In the genomic region with DNA sequence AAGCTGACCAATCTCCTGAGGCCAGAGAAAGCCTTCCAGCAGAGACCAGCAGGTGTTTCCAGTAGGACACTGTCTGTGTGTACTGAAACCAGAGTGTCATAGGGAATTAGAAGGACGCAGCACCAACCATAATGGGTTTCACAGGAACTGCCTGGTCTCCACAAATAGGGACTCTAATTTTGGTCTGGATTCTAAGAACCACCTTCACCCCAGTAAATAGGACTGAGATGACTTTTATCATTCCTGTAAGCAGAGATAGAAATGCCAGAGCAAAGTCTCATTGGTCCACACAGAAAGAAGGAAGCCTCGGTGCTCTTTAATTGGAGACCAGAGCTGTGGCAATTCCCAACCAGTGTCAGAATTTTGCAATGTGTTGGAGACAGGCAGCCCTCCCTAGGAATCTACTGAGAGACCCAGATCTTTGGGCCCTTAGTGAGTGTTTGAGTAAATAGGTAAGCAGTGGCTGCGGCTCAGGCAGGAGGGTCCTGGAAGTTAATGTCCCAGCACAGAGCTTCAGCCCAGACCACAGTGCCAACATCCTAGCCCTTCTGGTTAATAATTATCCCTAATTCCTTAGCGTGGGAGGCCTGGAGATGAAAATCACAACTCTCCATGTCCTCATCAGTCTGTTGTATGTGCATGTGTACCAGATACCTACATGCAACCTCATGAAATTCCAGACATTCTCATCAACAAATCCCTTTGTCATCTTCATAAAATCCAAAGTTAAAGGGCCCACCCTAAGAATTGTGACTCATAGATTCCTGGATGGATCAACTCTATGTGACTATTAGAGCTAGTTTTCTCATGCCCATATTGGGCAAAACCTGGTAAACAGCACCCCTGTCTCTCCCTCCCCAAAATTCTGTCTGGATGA, we compare ENCODE assay signal across 2 cellular contexts.
A peak's percentile ranks its signal among the peaks of the same experiment; 100 is the strongest.
TF ChIP-seq lines count a peak whose summit lies in the region.

No MANE protein-coding gene starts in this region.

TF ChIP-seq in IMR-90, 13 proteins besides CTCF, POLR2A, EP300 and RAD21:
- TF ChIP-seq FOS (IDR thresholded peaks at IDR 0.05; ENCODE audit: low read depth, low read length) (peak; percentile 62; the same call in 1 of the 2 replicates), NFE2L2 (IDR thresholded peaks at IDR 0.05; ENCODE audit: low read depth, low read length) (no peak), SMC3 (IDR thresholded peaks at IDR 0.05; ENCODE audit: low read depth, low read length) (no peak), CEBPB (IDR thresholded peaks at IDR 0.05; ENCODE audit: low read depth, low read length) (0 out of 2 replicates have a peak, but pooled peaks have one; percentile 11), MAZ (IDR thresholded peaks at IDR 0.05; ENCODE audit: borderline replicate concordance, low read depth, low read length) (no peak), MAFK (IDR thresholded peaks at IDR 0.05; ENCODE audit: low read depth, low read length) (peak; percentile 44; the same call in 1 of the 2 replicates), CHD1 (IDR thresholded peaks at IDR 0.05; ENCODE audit: low read depth, low read length) (no peak), RCOR1 (IDR thresholded peaks at IDR 0.05; ENCODE audit: insufficient replicate concordance, low read length) (no peak)
TF ChIP-seq in IMR-90: peak in this region for 3.

TF ChIP-seq in HepG2, 621 proteins besides CTCF, POLR2A, EP300 and RAD21 (continues in another document):
- no peak for TF ChIP-seq RARA (CRISPR knock-in tag; IDR thresholded peaks at IDR 0.05)
- TF ChIP-seq HOXA3 (CRISPR knock-in tag; IDR thresholded peaks at IDR 0.05) = peak; percentile 32; the same call in 1 of the 2 replicates
- TF ChIP-seq SOX13 (IDR thresholded peaks at IDR 0.05) = no peak
- TF ChIP-seq SOX13 (CRISPR knock-in tag; conservative IDR thresholded peaks at IDR 0.05 in 1 of 2, IDR thresholded peaks at IDR 0.05 in 1 of 2) = peak in 1 of 2 experiments; percentile 4; a peak in 1 of 4 replicates
- no peak for TF ChIP-seq NCOR1 (IDR thresholded peaks at IDR 0.05; ENCODE audit: borderline replicate concordance, low read length)
- peak; percentile 54; the same call in 1 of the 2 replicates for TF ChIP-seq HOXA5 (CRISPR knock-in tag; IDR thresholded peaks at IDR 0.05)
- TF ChIP-seq GATAD2A (CRISPR knock-in tag; IDR thresholded peaks at IDR 0.05) = peak; percentile 37; the same call in 1 of the 2 replicates
- TF ChIP-seq ZFY (CRISPR knock-in tag; IDR thresholded peaks at IDR 0.05) = 0 out of 2 replicates have a peak, but pooled peaks have one; percentile 15
- TF ChIP-seq SATB2 (CRISPR knock-in tag; IDR thresholded peaks at IDR 0.05) = no peak
- no peak for TF ChIP-seq ZNF761 (CRISPR knock-in tag; conservative IDR thresholded peaks at IDR 0.05)
- TF ChIP-seq HNRNPUL1 (IDR thresholded peaks at IDR 0.05; ENCODE audit: low read depth, low read length) = 0 out of 2 replicates have a peak, but pooled peaks have one; percentile 26
- no peak for TF ChIP-seq TEAD2 (CRISPR knock-in tag; IDR thresholded peaks at IDR 0.05)
- TF ChIP-seq SAP130 (CRISPR knock-in tag; IDR thresholded peaks at IDR 0.05; ENCODE audit: low read depth) = peak; percentile 23; the same call in 1 of the 2 replicates
- TF ChIP-seq, protein P1, sequence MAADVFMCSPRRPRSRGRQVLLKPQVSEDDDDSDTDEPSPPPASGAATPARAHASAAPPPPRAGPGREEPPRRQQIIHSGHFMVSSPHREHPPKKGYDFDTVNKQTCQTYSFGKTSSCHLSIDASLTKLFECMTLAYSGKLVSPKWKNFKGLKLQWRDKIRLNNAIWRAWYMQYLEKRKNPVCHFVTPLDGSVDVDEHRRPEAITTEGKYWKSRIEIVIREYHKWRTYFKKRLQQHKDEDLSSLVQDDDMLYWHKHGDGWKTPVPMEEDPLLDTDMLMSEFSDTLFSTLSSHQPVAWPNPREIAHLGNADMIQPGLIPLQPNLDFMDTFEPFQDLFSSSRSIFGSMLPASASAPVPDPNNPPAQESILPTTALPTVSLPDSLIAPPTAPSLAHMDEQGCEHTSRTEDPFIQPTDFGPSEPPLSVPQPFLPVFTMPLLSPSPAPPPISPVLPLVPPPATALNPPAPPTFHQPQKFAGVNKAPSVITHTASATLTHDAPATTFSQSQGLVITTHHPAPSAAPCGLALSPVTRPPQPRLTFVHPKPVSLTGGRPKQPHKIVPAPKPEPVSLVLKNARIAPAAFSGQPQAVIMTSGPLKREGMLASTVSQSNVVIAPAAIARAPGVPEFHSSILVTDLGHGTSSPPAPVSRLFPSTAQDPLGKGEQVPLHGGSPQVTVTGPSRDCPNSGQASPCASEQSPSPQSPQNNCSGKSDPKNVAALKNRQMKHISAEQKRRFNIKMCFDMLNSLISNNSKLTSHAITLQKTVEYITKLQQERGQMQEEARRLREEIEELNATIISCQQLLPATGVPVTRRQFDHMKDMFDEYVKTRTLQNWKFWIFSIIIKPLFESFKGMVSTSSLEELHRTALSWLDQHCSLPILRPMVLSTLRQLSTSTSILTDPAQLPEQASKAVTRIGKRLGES (CRISPR knock-in tag; IDR thresholded peaks at IDR 0.05; ENCODE audit: borderline replicate concordance) = no peak
- 0 out of 2 replicates have a peak, but pooled peaks have one; percentile 20 for TF ChIP-seq ZNF143 (CRISPR knock-in tag; IDR thresholded peaks at IDR 0.05)
- 0 out of 2 replicates have a peak, but pooled peaks have one; percentile 28 for TF ChIP-seq ZNF232 (CRISPR knock-in tag; IDR thresholded peaks at IDR 0.05; ENCODE audit: borderline replicate concordance)
- peak; percentile 40; the same call in 1 of the 2 replicates for TF ChIP-seq MED1 (CRISPR knock-in tag; IDR thresholded peaks at IDR 0.05)
- peak; percentile 68; the same call in 1 of the 2 replicates for TF ChIP-seq SRF (IDR thresholded peaks at IDR 0.05; ENCODE audit: low read depth, low read length)
- no peak for TF ChIP-seq TGIF2 (CRISPR knock-in tag; IDR thresholded peaks at IDR 0.05)
- no peak for TF ChIP-seq GZF1 (CRISPR knock-in tag; IDR thresholded peaks at IDR 0.05)
- TF ChIP-seq, protein P2, sequence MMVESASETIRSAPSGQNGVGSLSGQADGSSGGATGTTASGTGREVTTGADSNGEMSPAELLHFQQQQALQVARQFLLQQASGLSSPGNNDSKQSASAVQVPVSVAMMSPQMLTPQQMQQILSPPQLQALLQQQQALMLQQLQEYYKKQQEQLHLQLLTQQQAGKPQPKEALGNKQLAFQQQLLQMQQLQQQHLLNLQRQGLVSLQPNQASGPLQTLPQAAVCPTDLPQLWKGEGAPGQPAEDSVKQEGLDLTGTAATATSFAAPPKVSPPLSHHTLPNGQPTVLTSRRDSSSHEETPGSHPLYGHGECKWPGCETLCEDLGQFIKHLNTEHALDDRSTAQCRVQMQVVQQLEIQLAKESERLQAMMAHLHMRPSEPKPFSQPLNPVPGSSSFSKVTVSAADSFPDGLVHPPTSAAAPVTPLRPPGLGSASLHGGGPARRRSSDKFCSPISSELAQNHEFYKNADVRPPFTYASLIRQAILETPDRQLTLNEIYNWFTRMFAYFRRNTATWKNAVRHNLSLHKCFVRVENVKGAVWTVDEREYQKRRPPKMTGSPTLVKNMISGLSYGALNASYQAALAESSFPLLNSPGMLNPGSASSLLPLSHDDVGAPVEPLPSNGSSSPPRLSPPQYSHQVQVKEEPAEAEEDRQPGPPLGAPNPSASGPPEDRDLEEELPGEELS (CRISPR knock-in tag; IDR thresholded peaks at IDR 0.05) = peak; percentile 64
- TF ChIP-seq, protein P3, sequence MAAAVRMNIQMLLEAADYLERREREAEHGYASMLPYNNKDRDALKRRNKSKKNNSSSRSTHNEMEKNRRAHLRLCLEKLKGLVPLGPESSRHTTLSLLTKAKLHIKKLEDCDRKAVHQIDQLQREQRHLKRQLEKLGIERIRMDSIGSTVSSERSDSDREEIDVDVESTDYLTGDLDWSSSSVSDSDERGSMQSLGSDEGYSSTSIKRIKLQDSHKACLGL (CRISPR knock-in tag; IDR thresholded peaks at IDR 0.05) = no peak
- no peak for TF ChIP-seq DNMT3B (CRISPR knock-in tag; conservative IDR thresholded peaks at IDR 0.05)
- TF ChIP-seq HNF4A (CRISPR knock-in tag; IDR thresholded peaks at IDR 0.05) = peak; percentile 25
- no peak for TF ChIP-seq CHCHD3 (CRISPR knock-in tag; IDR thresholded peaks at IDR 0.05)
- TF ChIP-seq, protein P4, sequence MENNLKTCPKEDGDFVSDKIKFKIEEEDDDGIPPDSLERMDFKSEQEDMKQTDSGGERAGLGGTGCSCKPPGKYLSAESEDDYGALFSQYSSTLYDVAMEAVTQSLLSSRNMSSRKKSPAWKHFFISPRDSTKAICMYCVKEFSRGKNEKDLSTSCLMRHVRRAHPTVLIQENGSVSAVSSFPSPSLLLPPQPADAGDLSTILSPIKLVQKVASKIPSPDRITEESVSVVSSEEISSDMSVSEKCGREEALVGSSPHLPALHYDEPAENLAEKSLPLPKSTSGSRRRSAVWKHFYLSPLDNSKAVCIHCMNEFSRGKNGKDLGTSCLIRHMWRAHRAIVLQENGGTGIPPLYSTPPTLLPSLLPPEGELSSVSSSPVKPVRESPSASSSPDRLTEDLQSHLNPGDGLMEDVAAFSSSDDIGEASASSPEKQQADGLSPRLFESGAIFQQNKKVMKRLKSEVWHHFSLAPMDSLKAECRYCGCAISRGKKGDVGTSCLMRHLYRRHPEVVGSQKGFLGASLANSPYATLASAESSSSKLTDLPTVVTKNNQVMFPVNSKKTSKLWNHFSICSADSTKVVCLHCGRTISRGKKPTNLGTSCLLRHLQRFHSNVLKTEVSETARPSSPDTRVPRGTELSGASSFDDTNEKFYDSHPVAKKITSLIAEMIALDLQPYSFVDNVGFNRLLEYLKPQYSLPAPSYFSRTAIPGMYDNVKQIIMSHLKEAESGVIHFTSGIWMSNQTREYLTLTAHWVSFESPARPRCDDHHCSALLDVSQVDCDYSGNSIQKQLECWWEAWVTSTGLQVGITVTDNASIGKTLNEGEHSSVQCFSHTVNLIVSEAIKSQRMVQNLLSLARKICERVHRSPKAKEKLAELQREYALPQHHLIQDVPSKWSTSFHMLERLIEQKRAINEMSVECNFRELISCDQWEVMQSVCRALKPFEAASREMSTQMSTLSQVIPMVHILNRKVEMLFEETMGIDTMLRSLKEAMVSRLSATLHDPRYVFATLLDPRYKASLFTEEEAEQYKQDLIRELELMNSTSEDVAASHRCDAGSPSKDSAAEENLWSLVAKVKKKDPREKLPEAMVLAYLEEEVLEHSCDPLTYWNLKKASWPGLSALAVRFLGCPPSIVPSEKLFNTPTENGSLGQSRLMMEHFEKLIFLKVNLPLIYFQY (CRISPR knock-in tag; IDR thresholded peaks at IDR 0.05; ENCODE audit: borderline replicate concordance) = peak; percentile 43; the same call in 1 of the 2 replicates
- peak; percentile 30; the same call in 1 of the 2 replicates for TF ChIP-seq MAFF (IDR thresholded peaks at IDR 0.05; ENCODE audit: low read depth, low read length)
- TF ChIP-seq SOX5 (CRISPR knock-in tag; IDR thresholded peaks at IDR 0.05; ENCODE audit: borderline replicate concordance) = peak; percentile 39; the same call in 1 of the 2 replicates
- 0 out of 2 replicates have a peak, but pooled peaks have one; percentile 11 for TF ChIP-seq RXRB (CRISPR knock-in tag; IDR thresholded peaks at IDR 0.05; ENCODE audit: borderline replicate concordance)
- TF ChIP-seq ZNF235 (CRISPR knock-in tag; IDR thresholded peaks at IDR 0.05; ENCODE audit: borderline replicate concordance) = no peak
- 0 out of 2 replicates have a peak, but pooled peaks have one; percentile 26 for TF ChIP-seq HMG20B (CRISPR knock-in tag; conservative IDR thresholded peaks at IDR 0.05)
- TF ChIP-seq NFIC (IDR thresholded peaks at IDR 0.05; ENCODE audit: low read length) = no peak
- TF ChIP-seq, protein P5, sequence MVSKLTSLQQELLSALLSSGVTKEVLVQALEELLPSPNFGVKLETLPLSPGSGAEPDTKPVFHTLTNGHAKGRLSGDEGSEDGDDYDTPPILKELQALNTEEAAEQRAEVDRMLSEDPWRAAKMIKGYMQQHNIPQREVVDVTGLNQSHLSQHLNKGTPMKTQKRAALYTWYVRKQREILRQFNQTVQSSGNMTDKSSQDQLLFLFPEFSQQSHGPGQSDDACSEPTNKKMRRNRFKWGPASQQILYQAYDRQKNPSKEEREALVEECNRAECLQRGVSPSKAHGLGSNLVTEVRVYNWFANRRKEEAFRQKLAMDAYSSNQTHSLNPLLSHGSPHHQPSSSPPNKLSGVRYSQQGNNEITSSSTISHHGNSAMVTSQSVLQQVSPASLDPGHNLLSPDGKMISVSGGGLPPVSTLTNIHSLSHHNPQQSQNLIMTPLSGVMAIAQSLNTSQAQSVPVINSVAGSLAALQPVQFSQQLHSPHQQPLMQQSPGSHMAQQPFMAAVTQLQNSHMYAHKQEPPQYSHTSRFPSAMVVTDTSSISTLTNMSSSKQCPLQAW (CRISPR knock-in tag; IDR thresholded peaks at IDR 0.05) = peak; percentile 80
- no peak for TF ChIP-seq ZNF629 (CRISPR knock-in tag; conservative IDR thresholded peaks at IDR 0.05)
- TF ChIP-seq, protein P6, sequence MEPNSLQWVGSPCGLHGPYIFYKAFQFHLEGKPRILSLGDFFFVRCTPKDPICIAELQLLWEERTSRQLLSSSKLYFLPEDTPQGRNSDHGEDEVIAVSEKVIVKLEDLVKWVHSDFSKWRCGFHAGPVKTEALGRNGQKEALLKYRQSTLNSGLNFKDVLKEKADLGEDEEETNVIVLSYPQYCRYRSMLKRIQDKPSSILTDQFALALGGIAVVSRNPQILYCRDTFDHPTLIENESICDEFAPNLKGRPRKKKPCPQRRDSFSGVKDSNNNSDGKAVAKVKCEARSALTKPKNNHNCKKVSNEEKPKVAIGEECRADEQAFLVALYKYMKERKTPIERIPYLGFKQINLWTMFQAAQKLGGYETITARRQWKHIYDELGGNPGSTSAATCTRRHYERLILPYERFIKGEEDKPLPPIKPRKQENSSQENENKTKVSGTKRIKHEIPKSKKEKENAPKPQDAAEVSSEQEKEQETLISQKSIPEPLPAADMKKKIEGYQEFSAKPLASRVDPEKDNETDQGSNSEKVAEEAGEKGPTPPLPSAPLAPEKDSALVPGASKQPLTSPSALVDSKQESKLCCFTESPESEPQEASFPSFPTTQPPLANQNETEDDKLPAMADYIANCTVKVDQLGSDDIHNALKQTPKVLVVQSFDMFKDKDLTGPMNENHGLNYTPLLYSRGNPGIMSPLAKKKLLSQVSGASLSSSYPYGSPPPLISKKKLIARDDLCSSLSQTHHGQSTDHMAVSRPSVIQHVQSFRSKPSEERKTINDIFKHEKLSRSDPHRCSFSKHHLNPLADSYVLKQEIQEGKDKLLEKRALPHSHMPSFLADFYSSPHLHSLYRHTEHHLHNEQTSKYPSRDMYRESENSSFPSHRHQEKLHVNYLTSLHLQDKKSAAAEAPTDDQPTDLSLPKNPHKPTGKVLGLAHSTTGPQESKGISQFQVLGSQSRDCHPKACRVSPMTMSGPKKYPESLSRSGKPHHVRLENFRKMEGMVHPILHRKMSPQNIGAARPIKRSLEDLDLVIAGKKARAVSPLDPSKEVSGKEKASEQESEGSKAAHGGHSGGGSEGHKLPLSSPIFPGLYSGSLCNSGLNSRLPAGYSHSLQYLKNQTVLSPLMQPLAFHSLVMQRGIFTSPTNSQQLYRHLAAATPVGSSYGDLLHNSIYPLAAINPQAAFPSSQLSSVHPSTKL (CRISPR knock-in tag; IDR thresholded peaks at IDR 0.05) = peak; percentile 61
- TF ChIP-seq, protein P7, sequence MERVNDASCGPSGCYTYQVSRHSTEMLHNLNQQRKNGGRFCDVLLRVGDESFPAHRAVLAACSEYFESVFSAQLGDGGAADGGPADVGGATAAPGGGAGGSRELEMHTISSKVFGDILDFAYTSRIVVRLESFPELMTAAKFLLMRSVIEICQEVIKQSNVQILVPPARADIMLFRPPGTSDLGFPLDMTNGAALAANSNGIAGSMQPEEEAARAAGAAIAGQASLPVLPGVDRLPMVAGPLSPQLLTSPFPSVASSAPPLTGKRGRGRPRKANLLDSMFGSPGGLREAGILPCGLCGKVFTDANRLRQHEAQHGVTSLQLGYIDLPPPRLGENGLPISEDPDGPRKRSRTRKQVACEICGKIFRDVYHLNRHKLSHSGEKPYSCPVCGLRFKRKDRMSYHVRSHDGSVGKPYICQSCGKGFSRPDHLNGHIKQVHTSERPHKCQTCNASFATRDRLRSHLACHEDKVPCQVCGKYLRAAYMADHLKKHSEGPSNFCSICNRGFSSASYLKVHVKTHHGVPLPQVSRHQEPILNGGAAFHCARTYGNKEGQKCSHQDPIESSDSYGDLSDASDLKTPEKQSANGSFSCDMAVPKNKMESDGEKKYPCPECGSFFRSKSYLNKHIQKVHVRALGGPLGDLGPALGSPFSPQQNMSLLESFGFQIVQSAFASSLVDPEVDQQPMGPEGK (CRISPR knock-in tag; IDR thresholded peaks at IDR 0.05) = peak; percentile 22; the same call in 1 of the 2 replicates
